12 cellular contexts compared by ENCODE assay signal in genomic region chr3:49135499-49135898, GRCh38. TPM values are rescaled to one million over a fixed set of nuclear protein-coding genes. Genes with fewer than 3 reads are reported as not detected.
"Had no signal": no experiment of that assay in that cellular context is flagged by ENCODE, and none has a peak within 500 bp of the region (broad histone marks: within the 10 kb centered on the region; RNA-seq: fewer than 3 reads in every experiment).

No MANE protein-coding gene starts in this region.

- H3K4me2 ChIP-seq: smooth muscle cell had no signal

- H3K27ac ChIP-seq: transverse colon had no signal

- H3K27ac Mint-ChIP-seq: activated CD4-positive, alpha-beta T cell treated with anti-CD3 and anti-CD28 coated beads, Interleukin-2, amount 10 ng/mL, durations not matched to agents 7 days and 5 days; T-helper 2 cell treated with Interferon-gamma antibody and Interleukin-4, amounts not matched to agents 5 μg/mL and 100 μg/mL, for 36 hours had no signal

- H3K4me3 Mint-ChIP-seq: activated CD4-positive, alpha-beta T cell treated with anti-CD3 and anti-CD28 coated beads, Interleukin-2, amount 10 ng/mL, durations not matched to agents 7 days and 5 days; activated naive CD8-positive, alpha-beta T cell treated with anti-CD3 and anti-CD28 coated beads, Interleukin-2, amount 10 ng/mL, durations not matched to agents 7 days and 5 days; T-helper 2 cell treated with Interferon-gamma antibody and Interleukin-4, amounts not matched to agents 5 μg/mL and 100 μg/mL, for 36 hours had no signal

- H3K36me3 ChIP-seq: prostate gland, transverse colon had no signal

- DNase-seq: activated CD4-positive, alpha-beta T cell treated with anti-CD3 and anti-CD28 coated beads, Interleukin-2, amount 10 ng/mL, durations not matched to agents 7 days and 5 days; activated CD4-positive, CD25-positive, alpha-beta regulatory T cell; activated naive CD8-positive, alpha-beta T cell treated with anti-CD3 and anti-CD28 coated beads, Interleukin-2, amount 10 ng/mL, durations not matched to agents 7 days and 5 days; heart left ventricle; left cardiac atrium; stimulated activated naive CD8-positive, alpha-beta T cell treated with anti-CD3 and anti-CD28 coated beads, Interleukin-15, Interleukin-2, amounts not matched to agents 100 U/mL and 50 U/mL, for 24 hours; transverse colon had no signal

- H3K9me3 Mint-ChIP-seq: activated CD4-positive, alpha-beta T cell treated with anti-CD3 and anti-CD28 coated beads, Interleukin-2, amount 10 ng/mL, durations not matched to agents 7 days and 5 days; activated naive CD8-positive, alpha-beta T cell treated with anti-CD3 and anti-CD28 coated beads, Interleukin-2, amount 10 ng/mL, durations not matched to agents 7 days and 5 days; T-helper 2 cell treated with Interferon-gamma antibody and Interleukin-4, amounts not matched to agents 5 μg/mL and 100 μg/mL, for 36 hours had no signal

- H3K9me3 ChIP-seq: heart left ventricle, prostate gland, transverse colon had no signal

- FAIRE-seq: frontal cortex had no signal

- H3K36me3 Mint-ChIP-seq: activated naive CD8-positive, alpha-beta T cell treated with anti-CD3 and anti-CD28 coated beads, Interleukin-2, amount 10 ng/mL, durations not matched to agents 7 days and 5 days had no signal

- H3K4me3 ChIP-seq: heart left ventricle, prostate gland, smooth muscle cell, transverse colon had no signal

- ATAC-seq: heart left ventricle; left cardiac atrium; right cardiac atrium; stimulated activated naive CD8-positive, alpha-beta T cell treated with anti-CD3 and anti-CD28 coated beads, Interleukin-15, Interleukin-2, amounts not matched to agents 100 U/mL and 50 U/mL, for 24 hours had no signal

- H3K27me3 ChIP-seq: heart left ventricle had no signal

- H3K4me1 Mint-ChIP-seq: activated naive CD8-positive, alpha-beta T cell treated with anti-CD3 and anti-CD28 coated beads, Interleukin-2, amount 10 ng/mL, durations not matched to agents 7 days and 5 days had no signal

RNA-seq across cellular contexts. Expression of gene LAMB2, which starts 2.6 kb away (rescaled TPM):
- total RNA-seq: activated CD4-positive, alpha-beta T cell treated with anti-CD3 and anti-CD28 coated beads, Interleukin-2, amount 10 ng/mL, durations not matched to agents 7 days and 5 days had no signal
